In genomic region chr20:59365611-59366284, GRCh38 we compare ENCODE assay signal across 19 cellular contexts.
"Had no signal": no experiment of that assay in that cellular context is flagged by ENCODE, and none has a peak within 500 bp of the region (broad histone marks: within the 10 kb centered on the region; RNA-seq: fewer than 3 reads in every experiment).

No MANE protein-coding gene starts in this region.

- H3K4me3 ChIP-seq: colonic mucosa, right atrium auricular region, skin epidermis, testis, upper lobe of right lung had no signal

- H3K36me3 ChIP-seq: brain microvascular endothelial cell, colonic mucosa, right atrium auricular region, upper lobe of right lung had no signal

- H3K9me3 ChIP-seq: colonic mucosa, right atrium auricular region, testis, upper lobe of right lung had no signal

- H3K4me1 ChIP-seq: colonic mucosa, right atrium auricular region, testis, upper lobe of right lung had no signal

- ATAC-seq: activated CD4-positive, CD25-positive, alpha-beta regulatory T cell treated with anti-CD3 and anti-CD28 coated beads, Interleukin-2, amount 50 U/mL, for 24 hours; activated CD8-positive, alpha-beta T cell treated with anti-CD3 and anti-CD28 coated beads, Interleukin-2, amount 10 ng/mL, durations not matched to agents 7 days and 5 days; left lobe of liver; upper lobe of right lung had no signal

- H3K27ac ChIP-seq: brain microvascular endothelial cell, colonic mucosa, right atrium auricular region, skin epidermis, testis, upper lobe of right lung had no signal

- DNase-seq: activated CD4-positive, alpha-beta T cell treated with anti-CD3 and anti-CD28 coated beads, Interleukin-2, amount 10 ng/mL, durations not matched to agents 7 days and 5 days; activated CD8-positive, alpha-beta T cell treated with anti-CD3 and anti-CD28 coated beads, Interleukin-2, amount 10 ng/mL, durations not matched to agents 7 days and 5 days; activated naive CD4-positive, alpha-beta T cell treated with Interleukin-2 at 50 U/mL for 16 hours; activated T-cell treated with anti-CD3 and anti-CD28 coated beads, Interleukin-2, amount 50 U/mL, for 24 hours; brain microvascular endothelial cell; central memory CD4-positive, alpha-beta T cell; colonic mucosa; foreskin melanocyte; kidney; nephron progenitor cell; occipital lobe; stimulated activated CD4-positive, alpha-beta T cell treated with anti-CD3 and anti-CD28 coated beads, Interleukin-15, amount 100 ng/mL, for 24 hours; stimulated activated CD4-positive, alpha-beta T cell treated with anti-CD3 and anti-CD28 coated beads, Interleukin-2, amount 100 ng/mL, for 48 hours; testis; upper lobe of right lung had no signal

- H3K27me3 ChIP-seq: brain microvascular endothelial cell, colonic mucosa, right atrium auricular region, testis, upper lobe of right lung had no signal
